Comparison of ENCODE assay signal across 1 cellular context in genomic region chr21:34083357-34083756, GRCh38.
TF ChIP-seq lines count a peak whose summit lies in the region.

No MANE protein-coding gene starts in this region.

TF ChIP-seq in WTC11, 78 proteins besides CTCF, POLR2A, EP300 and RAD21 (continued from another document):
- TF ChIP-seq AFF4 (CRISPR knock-in tag; IDR thresholded peaks at IDR 0.05; ENCODE audit: borderline replicate concordance) (no peak), NFYB (CRISPR knock-in tag; conservative IDR thresholded peaks at IDR 0.05; ENCODE audit: low read depth) (no peak), ZNF317 (CRISPR knock-in tag; IDR thresholded peaks at IDR 0.05; ENCODE audit: borderline replicate concordance, low read depth) (no peak), TEAD4 (CRISPR knock-in tag; IDR thresholded peaks at IDR 0.05) (no peak), IRF2 (CRISPR knock-in tag; IDR thresholded peaks at IDR 0.05; ENCODE audit: borderline replicate concordance, low read depth) (no peak), ZNF219 (CRISPR knock-in tag; IDR thresholded peaks at IDR 0.05; ENCODE audit: borderline replicate concordance) (no peak)
